Comparison of ENCODE assay signal across 22 cellular contexts in genomic region chr15:51336011-51336410, GRCh38. TPM values are rescaled to one million over a fixed set of nuclear protein-coding genes. Genes with fewer than 3 reads are reported as not detected.
DNase-seq lines count a peak whose midpoint lies in the region; ATAC-seq, FAIRE-seq and TF ChIP-seq lines count a peak whose summit lies in the region.
"Had no signal": no experiment of that assay in that cellular context is flagged by ENCODE, and none has a peak within 500 bp of the region (broad histone marks: within the 10 kb centered on the region; RNA-seq: fewer than 3 reads in every experiment).

No MANE protein-coding gene starts in this region.

- H3K4me1 ChIP-seq in thoracic aorta (ENCODE audit: control insufficient read depth in 1 of 2, low read depth in 2 of 2): peaks cover 33 to 65% of the 10 kb centered on the region in 2 donors
- H3K4me1 ChIP-seq in small intestine (ENCODE audit: control insufficient read depth in 2 of 2, insufficient read depth in 1 of 2, low read depth in 1 of 2, low read length in 1 of 2): no peaks in the 10 kb centered on the region
- H3K4me1 ChIP-seq: right lobe of liver had no signal

- WGBS in small intestine, 3 donors: 76 to 83% (median 82%) methylated on average over 3 of the region's 3 CpGs

- H3K9me3 ChIP-seq in thoracic aorta (no peaks in the 10 kb centered on the region), small intestine (ENCODE audit: control insufficient read depth, low read depth) (no peaks in the 10 kb centered on the region)
- H3K9me3 ChIP-seq: right lobe of liver, suprapubic skin had no signal

- FAIRE-seq in small intestine (lab: Jason Lieb, UNC): no peak

- H3K27me3 ChIP-seq in thoracic aorta (replicated peaks; ENCODE audit: insufficient read depth) (no peaks in the 10 kb centered on the region), small intestine (ENCODE audit: control insufficient read depth in 2 of 2, insufficient read depth in 2 of 2, low read length in 2 of 2) (peaks cover 0 to 7% of the 10 kb centered on the region in 2 donors)
- H3K27me3 ChIP-seq: BLaER1, right lobe of liver had no signal

- peak overlapping the region; percentile 33 to 54 for H3K27ac ChIP-seq in coronary artery
- H3K27ac ChIP-seq in thoracic aorta: peak overlapping the region; percentile 62 to 72
- H3K27ac ChIP-seq in small intestine (ENCODE audit: low read depth in 1 of 2, low read length in 1 of 2): no peak overlapping the region
- H3K27ac ChIP-seq: BLaER1, right lobe of liver, suprapubic skin had no signal

- no peaks in the 10 kb centered on the region for H3K36me3 ChIP-seq in thoracic aorta
- no peaks in the 10 kb centered on the region for H3K36me3 ChIP-seq in small intestine (ENCODE audit: control insufficient read depth in 2 of 2, insufficient read depth in 2 of 2, low read length in 2 of 2)
- H3K36me3 ChIP-seq: BLaER1, right lobe of liver, suprapubic skin had no signal

- ATAC-seq in thoracic aorta (ENCODE audit: insufficient number of reproducible peaks, low FRiP score, low read depth): peak; percentile 40
- ATAC-seq: activated naive CD8-positive, alpha-beta T cell treated with anti-CD3 and anti-CD28 coated beads, Interleukin-2, amount 50 U/mL, for 24 hours; right lobe of liver had no signal

- H3K4me3 ChIP-seq in coronary artery (no peak overlapping the region), thoracic aorta (no peak overlapping the region), small intestine (ENCODE audit: low read depth in 1 of 2, low read length in 2 of 2) (no peak overlapping the region)
- H3K4me3 ChIP-seq: BLaER1, right lobe of liver, suprapubic skin had no signal

- TF ChIP-seq CTCF in coronary artery (IDR thresholded peaks at IDR 0.05) (no peak), thoracic aorta (IDR thresholded peaks at IDR 0.05) (peak; percentile 43)

- DNase-seq in SIG-M5 treated with dmso at 0.1 percent for 504 hours (lab: John Stamatoyannopoulos, UW; ENCODE audit: unreplicated experiment): peak; percentile 29
- DNase-seq in SIG-M5 (lab: John Stamatoyannopoulos, UW): no peak
- DNase-seq in coronary artery (ENCODE audit: low spot score): no peak
- DNase-seq in mucosa of gallbladder (ENCODE audit: low spot score): peak; percentile 27
- no peak for DNase-seq in thoracic aorta (ENCODE audit: low spot score)
- DNase-seq in NCI-H345 (lab: John Stamatoyannopoulos, UW): no peak
- DNase-seq in activated effector memory CD4-positive, alpha-beta T cell treated with anti-CD3 and anti-CD28 coated beads, Interleukin-2, amount 50 U/mL, for 16 hours: no peak
- no peak for DNase-seq in small intestine
- DNase-seq: 8988T; activated CD4-positive, alpha-beta T cell treated with anti-CD3 and anti-CD28 coated beads for 1 hour; activated naive CD8-positive, alpha-beta T cell treated with anti-CD3 and anti-CD28 coated beads, Interleukin-2, amount 50 U/mL, for 24 hours; cerebellar nuclear complex; Karpas-422; NCI-H1105; NCI-H69; occipital lobe; right lobe of liver; T1000 had no signal

RNA-seq across cellular contexts. Expression of gene CYP19A1, which starts 2.4 kb away (rescaled TPM):
- total RNA-seq in mucosa of gallbladder (0.46 TPM), thoracic aorta (1 to 10 TPM in 1 of 2 donors, under 1 TPM in 1; 0.54 to 3.1 TPM)
- under 1 TPM in 1 of 3 donors, not detected in 2; 0.33 TPM for polyA plus RNA-seq in small intestine
- total RNA-seq: right lobe of liver had no signal

RNA-seq across cellular contexts. Expression of gene GLDN, which starts 5.4 kb away (rescaled TPM):
- total RNA-seq in mucosa of gallbladder (20.7 TPM), thoracic aorta (10 to 100 TPM; 20.7 to 26.0 TPM)
- polyA plus RNA-seq in small intestine: under 1 TPM in 2 of 3 donors, not detected in 1; 0.43 to 0.81 TPM
- total RNA-seq: activated T-helper 17 cell treated with anti-CD3 and anti-CD28 coated beads, Interleukin-2, amount 50 U/mL, for 72 hours; SK-MEL-5 had no signal

Comparison
In these comparisons a context has a peak if more than half of its experiments do, and no peak if none do; other contexts are left out.
1. DNase-seq: peak in SIG-M5 treated with dmso at 0.1 percent for 504 hours (single experiment) and mucosa of gallbladder (single experiment); none in SIG-M5 (single experiment), coronary artery (single experiment), thoracic aorta (single experiment), NCI-H345 (single experiment), activated effector memory CD4-positive, alpha-beta T cell treated with anti-CD3 and anti-CD28 coated beads, Interleukin-2, amount 50 U/mL, for 16 hours (single experiment) and small intestine (single experiment).
2. H3K27ac ChIP-seq: peak in coronary artery (2 of 2) and thoracic aorta (2 of 2); none in small intestine (0 of 2).